20 cellular contexts compared by ENCODE assay signal in genomic region chr5:178143901-178144300, GRCh38. TPM values are rescaled to one million over a fixed set of nuclear protein-coding genes. Genes with fewer than 3 reads are reported as not detected.
DNase-seq lines count a peak whose midpoint lies in the region; ATAC-seq and TF ChIP-seq lines count a peak whose summit lies in the region.
"Had no signal": no experiment of that assay in that cellular context is flagged by ENCODE, and none has a peak within 500 bp of the region (broad histone marks: within the 10 kb centered on the region; RNA-seq: fewer than 3 reads in every experiment).

No MANE protein-coding gene starts in this region.

- no peak overlapping the region for H3K4me3 ChIP-seq in foreskin fibroblast (ENCODE audit: low read depth in 1 of 2, low read length in 2 of 2)
- H3K4me3 ChIP-seq: spleen had no signal

- DNase-seq in DMS 273 (lab: John Stamatoyannopoulos, UW; ENCODE audit: unreplicated experiment), result peak; percentile 96
- peak; percentile 25 for DNase-seq in NCI-H446 treated with DMSO at 0.1 percent for 48 hours (lab: John Stamatoyannopoulos, UW)
- peak; percentile 37 to 77 for DNase-seq in foreskin fibroblast
- peak; percentile 89 for DNase-seq in myocyte (ENCODE audit: low read depth)
- no peak for DNase-seq in NCI-H1048 (lab: John Stamatoyannopoulos, UW)
- DNase-seq in T-helper 2 cell, result no peak
- DNase-seq: activated gamma-delta T cell; DMS79 treated with DMSO at 0.1 percent for 48 hours; H7; NCI-H1105; PC-3; stimulated activated naive CD8-positive, alpha-beta T cell treated with anti-CD3 and anti-CD28 coated beads, Interleukin-15, Interleukin-2, amounts not matched to agents 100 U/mL and 50 U/mL, for 24 hours had no signal

- TF ChIP-seq CTCF in foreskin fibroblast (IDR thresholded peaks at IDR 0.05; ENCODE audit: low read depth, low read length), result no peak

- no peak for ATAC-seq in HG03442 (IDR thresholded peaks at IDR 0.05; ENCODE audit: unreplicated experiment)
- ATAC-seq in GM21447 (IDR thresholded peaks at IDR 0.05; ENCODE audit: unreplicated experiment), result no peak
- ATAC-seq: PC-3; stimulated activated naive CD8-positive, alpha-beta T cell treated with anti-CD3 and anti-CD28 coated beads, Interleukin-15, Interleukin-2, amounts not matched to agents 100 U/mL and 50 U/mL, for 24 hours had no signal

RNA-seq across cellular contexts. Expression of gene NHP2, which starts 9.8 kb away (rescaled TPM):
- 213 and 306 TPM in 2 replicates for total RNA-seq in myocyte
- polyA plus RNA-seq in myocyte (2012), result 138 TPM

RNA-seq across cellular contexts. Expression of gene RMND5B, which starts 13.1 kb away (rescaled TPM):
- total RNA-seq in myocyte, result 33.2 and 36.1 TPM in 2 replicates
- 21.8 TPM for polyA plus RNA-seq in myocyte (2012)

RNA-seq across cellular contexts. Expression of gene N4BP3, which starts 30.6 kb away (rescaled TPM):
- 4.8 and 12.5 TPM in 2 replicates for total RNA-seq in myocyte
- 1.1 TPM for polyA plus RNA-seq in myocyte (2012)

RNA-seq across cellular contexts. Expression of gene GMCL2, which starts 43.3 kb away (rescaled TPM):
- not detected in 2 replicates for total RNA-seq in myocyte
- polyA plus RNA-seq in myocyte (2012), result not detected
- total RNA-seq: activated CD8-positive, alpha-beta memory T cell treated with anti-CD3 and anti-CD28 coated beads for 36 hours; dermis microvascular lymphatic vessel endothelial cell; H7; osteoblast; PC-3; spleen had no signal
- polyA plus RNA-seq: BJ, IgD-negative memory B cell had no signal

Comparison
In these comparisons a context has a peak if more than half of its experiments do, and no peak if none do; other contexts are left out.
1. DNase-seq: peak in DMS 273 (single experiment), NCI-H446 treated with DMSO at 0.1 percent for 48 hours (single experiment), foreskin fibroblast (2 of 2) and myocyte (single experiment); none in NCI-H1048 (single experiment) and T-helper 2 cell (0 of 5).